Comparison of ENCODE assay signal across 13 cellular contexts in the genomic region with DNA sequence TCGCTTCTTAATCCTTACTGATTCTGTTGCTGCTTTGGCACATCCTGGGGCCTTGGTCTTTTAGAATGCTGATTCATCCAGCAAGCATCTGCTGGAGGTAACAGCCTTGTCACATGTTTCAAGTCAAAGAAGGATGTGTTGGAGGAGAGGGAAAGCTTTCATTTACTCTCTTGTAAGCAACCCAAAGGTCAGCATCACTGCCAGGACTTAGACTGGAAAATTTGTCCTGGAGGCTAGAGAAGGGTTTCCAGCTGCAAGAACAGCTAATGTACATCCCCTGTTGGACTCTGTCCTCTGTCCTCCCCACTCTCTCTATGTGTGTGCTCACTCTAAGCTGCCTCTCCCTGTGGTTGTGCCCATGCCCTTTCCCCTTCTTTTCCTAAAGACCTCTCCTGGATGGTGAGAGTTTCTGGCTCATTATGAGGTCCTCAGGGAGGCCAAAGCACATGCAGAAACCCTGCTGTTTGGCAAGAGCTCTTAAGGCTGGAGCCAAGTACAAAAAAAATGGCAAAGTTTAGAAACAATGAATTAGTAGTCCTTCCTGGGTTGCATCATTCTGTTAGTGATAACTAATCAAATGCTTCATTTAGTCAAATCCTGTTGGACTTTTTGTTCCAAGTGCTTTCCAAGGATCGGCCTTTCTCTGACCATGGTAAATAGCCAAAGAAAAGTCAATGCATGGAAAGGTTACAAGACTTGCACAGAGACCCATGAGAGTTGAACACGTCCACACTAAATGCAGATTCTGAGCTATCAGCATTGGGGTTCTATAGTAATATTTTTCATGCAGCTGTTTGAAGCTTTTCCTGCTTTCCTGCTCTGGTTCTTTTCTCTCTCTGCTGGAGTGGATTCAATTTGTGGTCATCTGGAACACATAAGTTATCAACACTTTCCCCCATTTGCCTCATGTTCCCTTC. TPM values are rescaled to one million over a fixed set of nuclear protein-coding genes. Genes with fewer than 3 reads are reported as not detected.
A peak's percentile ranks its signal among the peaks of the same experiment; 100 is the strongest.
DNase-seq lines count a peak whose midpoint lies in the region; ATAC-seq and TF ChIP-seq lines count a peak whose summit lies in the region.
"Had no signal": no experiment of that assay in that cellular context is flagged by ENCODE, and none has a peak within 500 bp of the region (broad histone marks: within the 10 kb centered on the region; RNA-seq: fewer than 3 reads in every experiment).

No MANE protein-coding gene starts in this region.

- H3K9me3 ChIP-seq in lower lobe of right lung: no peaks in the 10 kb centered on the region
- H3K9me3 ChIP-seq in aorta (ENCODE audit: control insufficient read depth, low read length): no peaks in the 10 kb centered on the region

- H3K27me3 ChIP-seq in lower lobe of right lung (ENCODE audit: low read depth) (no peaks in the 10 kb centered on the region), aorta (ENCODE audit: control insufficient read depth in 1 of 2, insufficient read depth in 2 of 2, low read length in 1 of 2) (no peaks in the 10 kb centered on the region)

- intact Hi-C loops in Right ventricle myocardium inferior (cut with DNase I) (no loop called here), cardiac septum (cut with DNase I) (no loop called here), lower lobe of right lung (cut with DNase I) (no loop called here), aorta (cut with DNase I) (no loop called here)

- DNase-seq in Right ventricle myocardium inferior (ENCODE audit: missing footprints): no peak
- DNase-seq in cardiac septum (ENCODE audit: low spot score): no peak
- peak; percentile 53 for DNase-seq in epithelial cell of esophagus (ENCODE audit: low read depth)
- DNase-seq in lower lobe of right lung: no peak
- DNase-seq in aorta: no peak
- no peak for DNase-seq in OCI-M1 (lab: John Stamatoyannopoulos, UW)
- DNase-seq: activated T-cell treated with anti-CD3 and anti-CD28 coated beads, Interleukin-2, amount 50 U/mL, for 72 hours; erythroblast; NCI-H524 treated with DMSO at 0.1 percent for 48 hours; nephron progenitor cell; T-helper 2 cell had no signal

- H3K27ac ChIP-seq in lower lobe of right lung (no peak overlapping the region), aorta (ENCODE audit: low read depth in 1 of 2, low read length in 2 of 2) (peak overlapping the region in 1 of 2 donors; percentile 67)

- 19 to 22% methylated on average over 3 of the region's 3 CpGs for WGBS in aorta, 2 donors

- TF ChIP-seq CTCF in epithelial cell of esophagus (IDR thresholded peaks at IDR 0.05; ENCODE audit: insufficient read depth, low read depth, low read length, missing control alignments) (no peak), lower lobe of right lung (IDR thresholded peaks at IDR 0.05) (no peak)

- no peaks in the 10 kb centered on the region for H3K36me3 ChIP-seq in lower lobe of right lung
- H3K36me3 ChIP-seq in aorta (ENCODE audit: control insufficient read depth in 1 of 2, insufficient read depth in 2 of 2, low read length in 1 of 2): no peaks in the 10 kb centered on the region

- H3K4me3 ChIP-seq in epithelial cell of esophagus (ENCODE audit: low read length): no peak overlapping the region
- H3K4me3 ChIP-seq in lower lobe of right lung: no peak overlapping the region
- no peak overlapping the region for H3K4me3 ChIP-seq in aorta (ENCODE audit: low read length in 2 of 2)

- peak; percentile 89 for ATAC-seq in Right ventricle myocardium inferior
- peak; percentile 32 to 39 for ATAC-seq in lower lobe of right lung
- peak; percentile 73 for ATAC-seq in aorta (ENCODE audit: low FRiP score)
- ATAC-seq in HG02840 (IDR thresholded peaks at IDR 0.05; ENCODE audit: low FRiP score, unreplicated experiment): no peak
- ATAC-seq in HG03378 (IDR thresholded peaks at IDR 0.05; ENCODE audit: unreplicated experiment): no peak
- ATAC-seq: activated T-cell treated with anti-CD3 and anti-CD28 coated beads, Interleukin-2, amount 50 U/mL, for 72 hours had no signal

- H3K4me1 ChIP-seq in lower lobe of right lung: peaks cover 5% of the 10 kb centered on the region
- H3K4me1 ChIP-seq in aorta (ENCODE audit: control insufficient read depth in 1 of 2, insufficient read depth in 2 of 2, low read length in 2 of 2): no peaks in the 10 kb centered on the region

RNA-seq across cellular contexts. Expression of gene SRPX, which starts 13.5 kb away (rescaled TPM):
- total RNA-seq in Right ventricle myocardium inferior (63.8 TPM), cardiac septum (57.3 TPM), lower lobe of right lung (59.0 TPM), aorta (100 to 1,000 TPM in 1 of 2 donors, 10 to 100 TPM in 1; 74.8 to 110 TPM)
- polyA plus RNA-seq in aorta: 10 to 100 TPM; 14.1 to 39.8 TPM
- total RNA-seq: activated T-cell treated with anti-CD3 and anti-CD28 coated beads, Interleukin-2, amount 50 U/mL, for 72 hours had no signal

Comparison
In these comparisons a context has a peak if more than half of its experiments do, and no peak if none do; other contexts are left out.
1. ATAC-seq: peak in Right ventricle myocardium inferior (single experiment), lower lobe of right lung (2 of 2) and aorta (single experiment); none in HG02840 (single experiment) and HG03378 (single experiment).